ENCODE assay signal across 13 cellular contexts in the genomic region with DNA sequence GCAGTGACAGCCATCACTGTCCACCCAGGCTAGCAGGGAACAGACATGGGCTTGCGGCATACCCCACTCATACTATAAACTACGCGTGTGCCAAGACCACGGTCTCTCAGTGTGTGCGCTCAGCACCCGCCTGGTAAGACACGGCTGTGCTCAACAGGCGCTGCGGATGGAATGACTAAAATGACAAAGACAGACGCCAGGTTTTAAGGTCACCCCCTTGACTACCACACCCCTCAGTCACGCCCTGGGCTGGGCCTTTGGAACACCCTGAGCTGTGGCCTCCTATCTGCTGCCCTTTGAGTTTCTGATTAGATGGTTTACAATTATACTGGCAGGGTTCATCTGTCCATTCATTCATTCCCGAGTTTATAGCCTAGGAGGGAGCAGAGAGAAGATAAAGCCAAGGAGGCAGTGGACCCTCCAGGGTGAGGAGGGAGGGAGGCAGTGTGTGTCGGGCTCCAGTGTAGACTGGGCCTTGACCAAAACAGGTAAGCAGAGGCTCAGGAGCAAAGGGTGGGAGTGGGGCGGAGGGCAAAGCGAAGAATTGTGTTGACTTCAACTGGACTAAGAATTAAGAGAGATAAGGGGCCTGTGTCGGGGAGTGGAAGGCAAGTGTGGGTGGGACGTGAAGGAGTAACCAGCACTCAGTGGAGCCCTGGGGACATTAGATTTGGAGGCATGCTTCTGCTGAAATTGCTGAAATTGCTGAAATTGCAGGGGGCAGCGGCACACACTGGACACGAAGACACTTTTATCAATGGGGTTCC.
"Had no signal": no experiment of that assay in that cellular context is flagged by ENCODE, and none has a peak within 500 bp of the region (broad histone marks: within the 10 kb centered on the region; RNA-seq: fewer than 3 reads in every experiment).

No MANE protein-coding gene starts in this region.

- H3K36me3 ChIP-seq: cardiac muscle cell, left lung, upper lobe of right lung had no signal

- ATAC-seq: esophagus mucosa; left lung; stimulated activated naive B cell treated with anti-CD40 and anti-IgM and Interleukin-4, amounts not matched to agents 10 μg/mL and 1 μg/mL and 100 μg/mL, for 72 hours; upper lobe of right lung had no signal

- DNase-seq: activated CD4-positive, alpha-beta memory T cell treated with anti-CD3 and anti-CD28 coated beads for 36 hours; activated CD4-positive, CD25-positive, alpha-beta regulatory T cell treated with anti-CD3 and anti-CD28 coated beads, Interleukin-2, amount 50 U/mL, for 72 hours; activated naive CD4-positive, alpha-beta T cell treated with anti-CD3 and anti-CD28 coated beads, Interleukin-2, amount 10 ng/mL, durations not matched to agents 7 days and 5 days; activated T-cell treated with anti-CD3 and anti-CD28 coated beads, Interleukin-2, amount 50 U/mL, for 24 hours; islet precursor cell; mammary epithelial cell; stimulated activated CD4-positive, alpha-beta T cell treated with anti-CD3 and anti-CD28 coated beads, Interleukin-2, amount 100 ng/mL, for 48 hours; stimulated activated naive B cell treated with anti-CD40 and anti-IgM and Interleukin-4, amounts not matched to agents 10 μg/mL and 1 μg/mL and 100 μg/mL, for 72 hours; upper lobe of right lung had no signal

- H3K27me3 Mint-ChIP-seq: activated CD4-positive, alpha-beta memory T cell treated with anti-CD3 and anti-CD28 coated beads for 36 hours; activated naive CD4-positive, alpha-beta T cell treated with anti-CD3 and anti-CD28 coated beads, Interleukin-2, amount 10 ng/mL, durations not matched to agents 7 days and 5 days; activated T-cell treated with anti-CD3 and anti-CD28 coated beads, Interleukin-2, amount 50 U/mL, for 24 hours; stimulated activated naive B cell treated with anti-CD40 and anti-IgM and Interleukin-4, amounts not matched to agents 10 μg/mL and 1 μg/mL and 100 μg/mL, for 72 hours had no signal

- H3K4me3 Mint-ChIP-seq: activated CD4-positive, alpha-beta memory T cell treated with anti-CD3 and anti-CD28 coated beads for 36 hours; activated naive CD4-positive, alpha-beta T cell treated with anti-CD3 and anti-CD28 coated beads, Interleukin-2, amount 10 ng/mL, durations not matched to agents 7 days and 5 days; activated T-cell treated with anti-CD3 and anti-CD28 coated beads, Interleukin-2, amount 50 U/mL, for 24 hours; nephron; stimulated activated naive B cell treated with anti-CD40 and anti-IgM and Interleukin-4, amounts not matched to agents 10 μg/mL and 1 μg/mL and 100 μg/mL, for 72 hours had no signal

- H3K9me3 Mint-ChIP-seq: activated CD4-positive, alpha-beta memory T cell treated with anti-CD3 and anti-CD28 coated beads for 36 hours; activated naive CD4-positive, alpha-beta T cell treated with anti-CD3 and anti-CD28 coated beads, Interleukin-2, amount 10 ng/mL, durations not matched to agents 7 days and 5 days; activated T-cell treated with anti-CD3 and anti-CD28 coated beads, Interleukin-2, amount 50 U/mL, for 24 hours; nephron; stimulated activated naive B cell treated with anti-CD40 and anti-IgM and Interleukin-4, amounts not matched to agents 10 μg/mL and 1 μg/mL and 100 μg/mL, for 72 hours had no signal

- H3K4me1 Mint-ChIP-seq: activated naive CD4-positive, alpha-beta T cell treated with anti-CD3 and anti-CD28 coated beads, Interleukin-2, amount 10 ng/mL, durations not matched to agents 7 days and 5 days had no signal

- H3K27ac Mint-ChIP-seq: activated CD4-positive, alpha-beta memory T cell treated with anti-CD3 and anti-CD28 coated beads for 36 hours; activated naive CD4-positive, alpha-beta T cell treated with anti-CD3 and anti-CD28 coated beads, Interleukin-2, amount 10 ng/mL, durations not matched to agents 7 days and 5 days; activated T-cell treated with anti-CD3 and anti-CD28 coated beads, Interleukin-2, amount 50 U/mL, for 24 hours; stimulated activated naive B cell treated with anti-CD40 and anti-IgM and Interleukin-4, amounts not matched to agents 10 μg/mL and 1 μg/mL and 100 μg/mL, for 72 hours had no signal

- H3K27me3 ChIP-seq: cardiac muscle cell, left lung, upper lobe of right lung had no signal

- H3K27ac ChIP-seq: cardiac muscle cell, left lung, upper lobe of right lung had no signal

- H3K36me3 Mint-ChIP-seq: activated CD4-positive, alpha-beta memory T cell treated with anti-CD3 and anti-CD28 coated beads for 36 hours; activated naive CD4-positive, alpha-beta T cell treated with anti-CD3 and anti-CD28 coated beads, Interleukin-2, amount 10 ng/mL, durations not matched to agents 7 days and 5 days; stimulated activated naive B cell treated with anti-CD40 and anti-IgM and Interleukin-4, amounts not matched to agents 10 μg/mL and 1 μg/mL and 100 μg/mL, for 72 hours had no signal

- H3K9me3 ChIP-seq: left lung, upper lobe of right lung had no signal

- H3K4me3 ChIP-seq: cardiac muscle cell, left lung, upper lobe of right lung had no signal
